Comparison of ENCODE assay signal across 20 cellular contexts in genomic region chr12:114762490-114763110, GRCh38.
DNase-seq lines count a peak whose midpoint lies in the region; ATAC-seq, FAIRE-seq and TF ChIP-seq lines count a peak whose summit lies in the region.
"Had no signal": no experiment of that assay in that cellular context is flagged by ENCODE, and none has a peak within 500 bp of the region (broad histone marks: within the 10 kb centered on the region; RNA-seq: fewer than 3 reads in every experiment).

No MANE protein-coding gene starts in this region.

- H3K9me3 Mint-ChIP-seq in HFFc6: no peaks in the 10 kb centered on the region
- H3K9me3 Mint-ChIP-seq in astrocyte (ENCODE audit: unreplicated experiment): no peaks in the 10 kb centered on the region

- DNase-seq in HFFc6: no peak
- DNase-seq in astrocyte (ENCODE audit: low read depth): no peak
- peak; percentile 24 for DNase-seq in left ventricle myocardium inferior
- no peak for DNase-seq in sciatic nerve (ENCODE audit: low spot score)
- DNase-seq in cerebellar nuclear complex (lab: John Stamatoyannopoulos, UW): no peak
- DNase-seq in HuH-7 (ENCODE audit: low spot score): no peak
- DNase-seq: activated T-cell treated with anti-CD3 and anti-CD28 coated beads for 4 hours; CD4-positive, CD25-positive, alpha-beta regulatory T cell; cortex of kidney; EL; NCI-H1417; NCI-H446; stimulated activated CD4-positive, alpha-beta T cell treated with anti-CD3 and anti-CD28 coated beads, Interleukin-2, amount 100 ng/mL, for 24 hours; T-cell; uterus had no signal

- H3K27ac Mint-ChIP-seq in HFFc6: peak overlapping the region; percentile 2; the same call in 1 of the 2 replicates
- H3K27ac Mint-ChIP-seq in astrocyte (ENCODE audit: unreplicated experiment): no peak overlapping the region
- H3K27ac Mint-ChIP-seq: CD4-positive, CD25-positive, alpha-beta regulatory T cell; progenitor cell of endocrine pancreas; T-cell had no signal

- FAIRE-seq in astrocyte (lab: Jason Lieb, UNC): no peak
- FAIRE-seq: GM12892 had no signal

- H4K20me1 ChIP-seq in astrocyte (ENCODE audit: insufficient read depth, low read length): no peaks in the 10 kb centered on the region

- H3K27me3 ChIP-seq in astrocyte (ENCODE audit: insufficient read depth, low read length): no peaks in the 10 kb centered on the region
- no peaks in the 10 kb centered on the region for H3K27me3 ChIP-seq in left ventricle myocardium inferior (ENCODE audit: low read depth)
- H3K27me3 ChIP-seq: uterus had no signal

- peaks cover 5% of the 10 kb centered on the region for H3K4me1 ChIP-seq in astrocyte (ENCODE audit: insufficient read depth, low read length)
- H3K4me1 ChIP-seq in left ventricle myocardium inferior: no peaks in the 10 kb centered on the region
- H3K4me1 ChIP-seq: uterus had no signal

- H3K4me3 ChIP-seq in astrocyte (ENCODE audit: insufficient read depth, low read depth, low read length) (no peak overlapping the region), left ventricle myocardium inferior (peak overlapping the region; percentile 23)
- H3K4me3 ChIP-seq: uterus had no signal

- no peak for TF ChIP-seq CTCF in HFFc6 (IDR thresholded peaks at IDR 0.05)
- TF ChIP-seq CTCF in astrocyte (IDR thresholded peaks at IDR 0.05; ENCODE audit: insufficient read depth, low read depth, low read length): no peak
- TF ChIP-seq CTCF in left ventricle myocardium inferior (IDR thresholded peaks at IDR 0.05; ENCODE audit: borderline replicate concordance): no peak

- ATAC-seq in sciatic nerve (peak; percentile 72), GM21576 (IDR thresholded peaks at IDR 0.05; ENCODE audit: unreplicated experiment) (no peak), GM21786 (IDR thresholded peaks at IDR 0.05; ENCODE audit: unreplicated experiment) (no peak)
- ATAC-seq: esophagus mucosa, T-cell had no signal

- H3K4me3 Mint-ChIP-seq in HFFc6 (no peak overlapping the region), astrocyte (ENCODE audit: unreplicated experiment) (no peak overlapping the region)
- H3K4me3 Mint-ChIP-seq: CD4-positive, CD25-positive, alpha-beta regulatory T cell; T-cell had no signal

- H3K27me3 Mint-ChIP-seq in HFFc6 (ENCODE audit: insufficient read depth): peaks cover 1% of the 10 kb centered on the region
- H3K27me3 Mint-ChIP-seq in astrocyte (ENCODE audit: low read depth, unreplicated experiment): peaks cover 14% of the 10 kb centered on the region
- H3K27me3 Mint-ChIP-seq: CD4-positive, CD25-positive, alpha-beta regulatory T cell; T-cell had no signal

- peaks cover 23% of the 10 kb centered on the region for H3K4me1 Mint-ChIP-seq in HFFc6 (ENCODE audit: low read depth)
- no peaks in the 10 kb centered on the region for H3K4me1 Mint-ChIP-seq in astrocyte (ENCODE audit: low read depth, unreplicated experiment)
- H3K4me1 Mint-ChIP-seq: T-cell had no signal

- no peak overlapping the region for H3K9ac ChIP-seq in astrocyte (ENCODE audit: low read length)

- H3K9me3 ChIP-seq in astrocyte (ENCODE audit: insufficient read depth, low read depth, low read length): no peaks in the 10 kb centered on the region
- no peaks in the 10 kb centered on the region for H3K9me3 ChIP-seq in left ventricle myocardium inferior (replicated peaks)
- H3K9me3 ChIP-seq: uterus had no signal

- H3K79me2 ChIP-seq in astrocyte (ENCODE audit: insufficient read depth, low read length): no peaks in the 10 kb centered on the region

- H3K36me3 Mint-ChIP-seq in HFFc6 (ENCODE audit: low read depth) (no peaks in the 10 kb centered on the region), astrocyte (ENCODE audit: low read depth, unreplicated experiment) (no peaks in the 10 kb centered on the region)
- H3K36me3 Mint-ChIP-seq: CD4-positive, CD25-positive, alpha-beta regulatory T cell; T-cell had no signal

- H3K4me2 ChIP-seq in astrocyte (ENCODE audit: low read length): peak overlapping the region; percentile 12

- no peaks in the 10 kb centered on the region for H3K36me3 ChIP-seq in astrocyte (ENCODE audit: insufficient read depth, low read length)
- no peaks in the 10 kb centered on the region for H3K36me3 ChIP-seq in left ventricle myocardium inferior
- H3K36me3 ChIP-seq: uterus had no signal

- H3K27ac ChIP-seq in astrocyte (ENCODE audit: low read depth, low read length): no peak overlapping the region
- H3K27ac ChIP-seq in left ventricle myocardium inferior (replicated peaks): peak overlapping the region; percentile 56
- H3K27ac ChIP-seq: uterus had no signal

- intact Hi-C loops in left ventricle myocardium inferior (cut with micrococcal nuclease) (no loop called here), sciatic nerve (cut with DNase I) (no loop called here)

- peak overlapping the region; percentile 28 for H2AFZ ChIP-seq in astrocyte (ENCODE audit: low read depth, low read length)
